15 cellular contexts compared by ENCODE assay signal in the genomic region with DNA sequence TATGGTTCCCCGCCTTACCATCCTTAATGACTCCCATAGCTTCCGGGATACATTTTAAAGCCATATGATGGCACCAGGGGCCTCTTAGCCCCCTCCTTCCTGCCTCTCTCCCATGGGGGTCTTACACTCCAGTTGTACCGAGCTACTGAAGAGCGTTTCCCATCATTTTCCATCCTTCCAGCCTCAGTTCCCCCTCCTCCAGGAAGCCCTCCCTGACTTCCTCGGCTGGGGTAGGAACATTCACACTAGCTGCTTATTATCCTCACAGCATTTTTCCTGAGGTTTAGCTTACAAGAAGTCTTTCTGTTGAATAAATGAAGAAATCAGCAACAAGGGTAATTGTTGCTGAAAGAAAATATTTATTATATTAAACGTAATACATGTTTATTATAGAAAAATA. TPM values are rescaled to one million over a fixed set of nuclear protein-coding genes. Genes with fewer than 3 reads are reported as not detected.
A peak's percentile ranks its signal among the peaks of the same experiment; 100 is the strongest.
DNase-seq lines count a peak whose midpoint lies in the region; ATAC-seq, FAIRE-seq and TF ChIP-seq lines count a peak whose summit lies in the region.
"Had no signal": no experiment of that assay in that cellular context is flagged by ENCODE, and none has a peak within 500 bp of the region (broad histone marks: within the 10 kb centered on the region; RNA-seq: fewer than 3 reads in every experiment).

No MANE protein-coding gene starts in this region.

- TF ChIP-seq EP300 in esophagus muscularis mucosa (IDR thresholded peaks at IDR 0.05) = no peak

- peaks cover 17% of the 10 kb centered on the region for H3K79me2 ChIP-seq in astrocyte (ENCODE audit: insufficient read depth, low read length)

- no peak for ATAC-seq in stimulated activated effector memory CD8-positive, alpha-beta T cell treated with anti-CD3 and anti-CD28 coated beads, Interleukin-12 subunit alpha, Interleukin-12 subunit beta, amount 100 ng/mL, for 72 hours
- ATAC-seq: CD8-positive, alpha-beta T cell had no signal

- peaks cover 65 to 100% (median 88%) of the 10 kb centered on the region in 10 experiments for H3K4me1 ChIP-seq in BLaER1 treated with 17β-estradiol and CSF1 and Interleukin-3, amounts not matched to agents 10 nM and 100 nM
- H3K4me1 ChIP-seq in astrocyte (ENCODE audit: insufficient read depth, low read length) (peaks cover 27% of the 10 kb centered on the region), esophagus muscularis mucosa (peaks cover 34 to 64% (median 49%) of the 10 kb centered on the region in 4 donors)

- H3K27ac Mint-ChIP-seq in astrocyte (ENCODE audit: unreplicated experiment) (peak overlapping the region; percentile 30), nephron progenitor cell (peak overlapping the region; percentile 86)
- H3K27ac Mint-ChIP-seq in stimulated activated effector memory CD8-positive, alpha-beta T cell treated with anti-CD3 and anti-CD28 coated beads, Interleukin-12 subunit alpha, Interleukin-12 subunit beta, amount 100 ng/mL, for 72 hours = peak overlapping the region; percentile 43
- H3K27ac Mint-ChIP-seq: CD8-positive, alpha-beta T cell had no signal

- no peaks in the 10 kb centered on the region for H3K36me3 ChIP-seq in BLaER1 treated with 17β-estradiol and CSF1 and Interleukin-3, amounts not matched to agents 10 nM and 100 nM
- no peaks in the 10 kb centered on the region for H3K36me3 ChIP-seq in astrocyte (ENCODE audit: insufficient read depth, low read length)
- no peaks in the 10 kb centered on the region for H3K36me3 ChIP-seq in esophagus muscularis mucosa

- no peak for FAIRE-seq in astrocyte (lab: Jason Lieb, UNC)
- FAIRE-seq: GM12892 had no signal

- no peak for DNase-seq in astrocyte (ENCODE audit: low read depth)
- no peak for DNase-seq in nephron progenitor cell
- DNase-seq in stimulated activated effector memory CD8-positive, alpha-beta T cell treated with anti-CD3 and anti-CD28 coated beads, Interleukin-12 subunit alpha, Interleukin-12 subunit beta, amount 100 ng/mL, for 72 hours (ENCODE audit: low spot score in 2 of 2) = no peak
- DNase-seq in NCI-H345 (lab: John Stamatoyannopoulos, UW) = no peak
- DNase-seq in activated gamma-delta T cell (lab: John Stamatoyannopoulos, UW) = no peak
- DNase-seq in esophagus muscularis mucosa (ENCODE audit: extremely low spot score) = no peak
- DNase-seq: AML-193; CD8-positive, alpha-beta T cell; DMS79 treated with DMSO at 0.1 percent for 48 hours; GDM1; NCI-H1930; NCI-H510A treated with DMSO at 0.1 percent for 48 hours had no signal

- H3K9me3 Mint-ChIP-seq in astrocyte (ENCODE audit: unreplicated experiment) (no peaks in the 10 kb centered on the region), nephron progenitor cell (no peaks in the 10 kb centered on the region)
- H3K9me3 Mint-ChIP-seq in stimulated activated effector memory CD8-positive, alpha-beta T cell treated with anti-CD3 and anti-CD28 coated beads, Interleukin-12 subunit alpha, Interleukin-12 subunit beta, amount 100 ng/mL, for 72 hours = no peaks in the 10 kb centered on the region
- H3K9me3 Mint-ChIP-seq: CD8-positive, alpha-beta T cell had no signal

- no peaks in the 10 kb centered on the region for H3K9me3 ChIP-seq in BLaER1 treated with 17β-estradiol and CSF1 and Interleukin-3, amounts not matched to agents 10 nM and 100 nM (replicated peaks in 1 of 11)
- H3K9me3 ChIP-seq in astrocyte (ENCODE audit: insufficient read depth, low read depth, low read length) (no peaks in the 10 kb centered on the region), esophagus muscularis mucosa (no peaks in the 10 kb centered on the region)

- no peaks in the 10 kb centered on the region for H3K27me3 ChIP-seq in BLaER1 treated with 17β-estradiol and CSF1 and Interleukin-3, amounts not matched to agents 10 nM and 100 nM
- H3K27me3 ChIP-seq in astrocyte (ENCODE audit: insufficient read depth, low read length) (no peaks in the 10 kb centered on the region), esophagus muscularis mucosa (no peaks in the 10 kb centered on the region)

- intact Hi-C loops in esophagus muscularis mucosa (cut with DNase I) = loop anchor here (5.0 to 10.0 kb wide), 2 partner anchors 54 to 86 kb away; no protein-coding TSS in a partner anchor

- peaks cover 2% of the 10 kb centered on the region for H3K36me3 Mint-ChIP-seq in astrocyte (ENCODE audit: low read depth, unreplicated experiment)
- H3K36me3 Mint-ChIP-seq in nephron progenitor cell (ENCODE audit: low read depth) = no peaks in the 10 kb centered on the region
- peaks cover 9% of the 10 kb centered on the region for H3K36me3 Mint-ChIP-seq in stimulated activated effector memory CD8-positive, alpha-beta T cell treated with anti-CD3 and anti-CD28 coated beads, Interleukin-12 subunit alpha, Interleukin-12 subunit beta, amount 100 ng/mL, for 72 hours
- H3K36me3 Mint-ChIP-seq: CD8-positive, alpha-beta T cell had no signal

- no peak overlapping the region for H3K4me3 ChIP-seq in BLaER1 treated with 17β-estradiol and CSF1 and Interleukin-3, amounts not matched to agents 10 nM and 100 nM
- H3K4me3 ChIP-seq in astrocyte (ENCODE audit: insufficient read depth, low read depth, low read length) = no peak overlapping the region
- no peak overlapping the region for H3K4me3 ChIP-seq in esophagus muscularis mucosa

- no peak for TF ChIP-seq POLR2A in esophagus muscularis mucosa (IDR thresholded peaks at IDR 0.05; ENCODE audit: low read depth)

- peak overlapping the region in 5 of 11 experiments; percentile 0 to 47 (median 18); a peak in 7 of 22 replicates for H3K9ac ChIP-seq in BLaER1 treated with 17β-estradiol and CSF1 and Interleukin-3, amounts not matched to agents 10 nM and 100 nM
- no peak overlapping the region for H3K9ac ChIP-seq in astrocyte (ENCODE audit: low read length)

- no peak for TF ChIP-seq CTCF in astrocyte (IDR thresholded peaks at IDR 0.05; ENCODE audit: insufficient read depth, low read depth, low read length)
- no peak for TF ChIP-seq CTCF in nephron progenitor cell (IDR thresholded peaks at IDR 0.05)
- TF ChIP-seq CTCF in esophagus muscularis mucosa (IDR thresholded peaks at IDR 0.05) = no peak

- H3K27ac ChIP-seq in BLaER1 treated with 17β-estradiol and CSF1 and Interleukin-3, amounts not matched to agents 10 nM and 100 nM = peak overlapping the region in 9 of 11 experiments; percentile 9 to 68 (median 54); a peak in 17 of 22 replicates
- H3K27ac ChIP-seq in astrocyte (ENCODE audit: low read depth, low read length) (no peak overlapping the region), esophagus muscularis mucosa (replicated peaks in 1 of 4) (no peak overlapping the region)
- H3K27ac ChIP-seq: HL-60 had no signal

- 89% methylated on average over 6 of the region's 6 CpGs for WGBS in esophagus muscularis mucosa

- H3K27me3 Mint-ChIP-seq in astrocyte (ENCODE audit: low read depth, unreplicated experiment) (peaks cover 4% of the 10 kb centered on the region), nephron progenitor cell (ENCODE audit: low read depth, poor library complexity) (peaks cover 3% of the 10 kb centered on the region)

- no peak overlapping the region for H2AFZ ChIP-seq in astrocyte (ENCODE audit: low read depth, low read length)

- peak overlapping the region; percentile 40 to 99 (median 95); a peak in 21 of 22 replicates for H3K4me2 ChIP-seq in BLaER1 treated with 17β-estradiol and CSF1 and Interleukin-3, amounts not matched to agents 10 nM and 100 nM
- H3K4me2 ChIP-seq in astrocyte (ENCODE audit: low read length) = no peak overlapping the region

- H4K20me1 ChIP-seq in BLaER1 treated with 17β-estradiol and CSF1 and Interleukin-3, amounts not matched to agents 10 nM and 100 nM = peaks cover 0 to 8% (median 0%) of the 10 kb centered on the region in 11 experiments; a peak in 8 of 22 replicates
- H4K20me1 ChIP-seq in astrocyte (ENCODE audit: insufficient read depth, low read length) = peaks cover 3% of the 10 kb centered on the region

- H3K4me1 Mint-ChIP-seq in astrocyte (ENCODE audit: low read depth, unreplicated experiment) = peaks cover 17% of the 10 kb centered on the region
- peaks cover 95% of the 10 kb centered on the region for H3K4me1 Mint-ChIP-seq in nephron progenitor cell
- H3K4me1 Mint-ChIP-seq in stimulated activated effector memory CD8-positive, alpha-beta T cell treated with anti-CD3 and anti-CD28 coated beads, Interleukin-12 subunit alpha, Interleukin-12 subunit beta, amount 100 ng/mL, for 72 hours = peaks cover 33% of the 10 kb centered on the region

- H3K4me3 Mint-ChIP-seq in astrocyte (ENCODE audit: unreplicated experiment) (no peak overlapping the region), nephron progenitor cell (peak overlapping the region; percentile 23)
- H3K4me3 Mint-ChIP-seq in stimulated activated effector memory CD8-positive, alpha-beta T cell treated with anti-CD3 and anti-CD28 coated beads, Interleukin-12 subunit alpha, Interleukin-12 subunit beta, amount 100 ng/mL, for 72 hours = no peak overlapping the region
- H3K4me3 Mint-ChIP-seq: CD8-positive, alpha-beta T cell had no signal

RNA-seq across cellular contexts. Expression of a gene that starts 41.1 kb away (rescaled TPM):
- total RNA-seq in astrocyte (83.3 and 84.1 TPM in 2 replicates), esophagus muscularis mucosa (100 to 1,000 TPM; 142 to 213 (median 191) TPM)

Comparison
In these comparisons a context has a peak if more than half of its experiments do, and no peak if none do; other contexts are left out.
1. H3K27ac ChIP-seq: peak in BLaER1 treated with 17β-estradiol and CSF1 and Interleukin-3, amounts not matched to agents 10 nM and 100 nM (9 of 11); none in astrocyte (single experiment) and esophagus muscularis mucosa (0 of 4).
2. H3K27ac Mint-ChIP-seq: peak in every context shown above with its lines; median percentile 86 in nephron progenitor cell; 43 in stimulated activated effector memory CD8-positive, alpha-beta T cell treated with anti-CD3 and anti-CD28 coated beads, Interleukin-12 subunit alpha, Interleukin-12 subunit beta, amount 100 ng/mL, for 72 hours; 30 in astrocyte.